In the genomic region with DNA sequence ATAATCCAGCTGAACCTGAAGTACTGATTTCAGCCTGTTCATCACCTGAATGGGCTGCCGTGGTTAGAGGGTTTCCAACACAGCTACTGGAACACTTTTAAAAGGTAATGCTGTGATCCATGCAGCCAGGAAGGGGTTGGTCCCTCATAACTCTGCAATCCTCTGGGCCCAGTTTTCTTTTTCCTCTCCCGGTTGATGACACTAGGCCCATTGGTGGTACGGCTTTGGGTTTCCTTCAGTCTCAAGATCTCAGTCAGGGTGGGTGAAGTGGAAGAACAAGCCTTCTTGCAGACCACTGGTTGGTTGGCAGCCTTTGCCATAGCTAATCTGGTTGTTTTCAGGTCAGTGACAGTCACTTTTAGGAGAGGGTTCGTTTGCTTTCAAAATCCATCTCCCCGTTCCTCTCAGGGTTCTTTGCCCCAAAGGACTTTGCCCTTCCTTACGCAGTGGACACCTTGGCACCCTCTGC, we compare ENCODE assay signal across 8 cellular contexts. TPM values are rescaled to one million over a fixed set of nuclear protein-coding genes. Genes with fewer than 3 reads are reported as not detected.
DNase-seq lines count a peak whose midpoint lies in the region; ATAC-seq and TF ChIP-seq lines count a peak whose summit lies in the region.

No MANE protein-coding gene starts in this region.

- H3K4me1 Mint-ChIP-seq in chondrocyte (ENCODE audit: low read depth): peaks cover 32% of the 10 kb centered on the region

- peak overlapping the region; percentile 98 for H3K4me3 Mint-ChIP-seq in chondrocyte (ENCODE audit: unreplicated experiment)

- TF ChIP-seq CTCF in GM06990 (IDR thresholded peaks at IDR 0.05; ENCODE audit: insufficient read depth, low read length, poor library complexity, severe bottlenecking) (no peak), chondrocyte (IDR thresholded peaks at IDR 0.05) (no peak)

- H3K4me3 ChIP-seq in GM06990 (replicated peaks; ENCODE audit: low read depth, low read length) (peak overlapping the region; percentile 83), MG63 (peak overlapping the region; percentile 93)

- H3K27me3 Mint-ChIP-seq in chondrocyte (ENCODE audit: low read depth): no peaks in the 10 kb centered on the region

- DNase-seq in GM06990 (ENCODE audit: extremely low read depth, insufficient read length): no peak
- DNase-seq in MG63: no peak
- DNase-seq in chondrocyte (ENCODE audit: low spot score): no peak
- peak; percentile 32 for DNase-seq in midbrain (lab: John Stamatoyannopoulos, UW)
- DNase-seq in kidney glomerular epithelial cell (lab: John Stamatoyannopoulos, UW): no peak
- DNase-seq in GM19240 (ENCODE audit: insufficient read length, low spot score): no peak
- no peak for DNase-seq in NCI-H748 (lab: John Stamatoyannopoulos, UW; ENCODE audit: unreplicated experiment)

- H3K27ac Mint-ChIP-seq in chondrocyte (ENCODE audit: unreplicated experiment): peak overlapping the region; percentile 84

- H3K9me3 Mint-ChIP-seq in chondrocyte (ENCODE audit: low read depth): no peaks in the 10 kb centered on the region

- H3K36me3 ChIP-seq in GM06990 (ENCODE audit: control insufficient read depth, insufficient read depth, low read length): no peaks in the 10 kb centered on the region
- H3K36me3 ChIP-seq in MG63: no peaks in the 10 kb centered on the region; the same call in none of the 2 replicates

- ATAC-seq in GM21576 (IDR thresholded peaks at IDR 0.05; ENCODE audit: unreplicated experiment): peak; percentile 7

- no peaks in the 10 kb centered on the region for H3K36me3 Mint-ChIP-seq in chondrocyte (ENCODE audit: low read depth)

- H3K27me3 ChIP-seq in GM06990 (replicated peaks; ENCODE audit: control insufficient read depth, insufficient read depth, low read length) (no peaks in the 10 kb centered on the region), MG63 (no peaks in the 10 kb centered on the region)

- no peaks in the 10 kb centered on the region for H3K9me3 ChIP-seq in MG63

RNA-seq across cellular contexts. Expression of gene SLC35A3, which starts 0.5 kb away (rescaled TPM):
- total RNA-seq in MG63 (2014; rRNA removed; shearing (Covaris generic); ENCODE audit: low replicate concordance): 11.1 and 27.7 TPM in 2 replicates
- 14.7 to 23.0 TPM (median 18.3 TPM) in 3 replicates for total RNA-seq in chondrocyte
